Comparison of ENCODE assay signal across 24 cellular contexts in genomic region chr2:72457801-72458516, GRCh38.
DNase-seq lines count a peak whose midpoint lies in the region; TF ChIP-seq lines count a peak whose summit lies in the region.
"Had no signal": no experiment of that assay in that cellular context is flagged by ENCODE, and none has a peak within 500 bp of the region (broad histone marks: within the 10 kb centered on the region; RNA-seq: fewer than 3 reads in every experiment).

No MANE protein-coding gene starts in this region.

- no peak for TF ChIP-seq CTCF in MCF 10A (IDR thresholded peaks at IDR 0.05; ENCODE audit: unreplicated experiment)
- no peak for TF ChIP-seq CTCF in breast epithelium (IDR thresholded peaks at IDR 0.05)
- no peak for TF ChIP-seq CTCF in fibroblast of pulmonary artery (IDR thresholded peaks at IDR 0.05; ENCODE audit: low read length, missing control alignments)
- no peak for TF ChIP-seq CTCF in type B pancreatic cell (conservative IDR thresholded peaks at IDR 0.05)
- no peak for TF ChIP-seq CTCF in glutamatergic neuron (IDR thresholded peaks at IDR 0.05; ENCODE audit: partially characterized antibody, unreplicated experiment)

- H3K9me3 ChIP-seq in breast epithelium, result peaks cover 0 to 9% of the 10 kb centered on the region in 2 donors
- no peaks in the 10 kb centered on the region; the same call in 1 of the 2 replicates for H3K9me3 ChIP-seq in SK-N-MC (ENCODE audit: low read depth, low read length)

- CTCF ChIA-PET in MCF 10A (lab: Yijun Ruan, JAX), result no interaction called here
- CTCF ChIA-PET in activated naive CD4-positive, alpha-beta T cell treated with anti-CD3 and anti-CD28 coated beads for 36 hours (lab: Charles Lee), result no interaction called here

- H3K9me3 Mint-ChIP-seq in MCF 10A (ENCODE audit: unreplicated experiment) (no peaks in the 10 kb centered on the region), type B pancreatic cell (no peaks in the 10 kb centered on the region), glutamatergic neuron (ENCODE audit: unreplicated experiment) (no peaks in the 10 kb centered on the region)
- peaks cover 2% of the 10 kb centered on the region for H3K9me3 Mint-ChIP-seq in activated naive CD4-positive, alpha-beta T cell treated with anti-CD3 and anti-CD28 coated beads for 36 hours
- H3K9me3 Mint-ChIP-seq: activated CD4-positive, alpha-beta T cell treated with anti-CD3 and anti-CD28 coated beads, Interleukin-2, amount 10 ng/mL, durations not matched to agents 24 days and 14 days; activated T-helper 2 cell treated with anti-CD3 and anti-CD28 coated beads, Interferon-gamma antibody, Interleukin-2, Interleukin-4, amounts not matched to agents 10 μg/mL and 5 μg/mL and 100 μg/mL, durations not matched to agents 14 hours and 24 hours and 36 hours had no signal

- H3K27me3 ChIP-seq in breast epithelium, result no peaks in the 10 kb centered on the region
- H3K27me3 ChIP-seq: cardiac muscle cell, dorsolateral prefrontal cortex, heart left ventricle, neutrophil, right atrium auricular region had no signal

- no peaks in the 10 kb centered on the region for H3K4me1 ChIP-seq in breast epithelium
- H3K4me1 ChIP-seq: right atrium auricular region had no signal

- H3K4me3 Mint-ChIP-seq in MCF 10A (ENCODE audit: unreplicated experiment) (peak overlapping the region; percentile 14), type B pancreatic cell (no peak overlapping the region), glutamatergic neuron (ENCODE audit: unreplicated experiment) (no peak overlapping the region)
- no peak overlapping the region for H3K4me3 Mint-ChIP-seq in activated naive CD4-positive, alpha-beta T cell treated with anti-CD3 and anti-CD28 coated beads for 36 hours
- H3K4me3 Mint-ChIP-seq: activated CD4-positive, alpha-beta T cell treated with anti-CD3 and anti-CD28 coated beads, Interleukin-2, amount 10 ng/mL, durations not matched to agents 24 days and 14 days; activated naive CD8-positive, alpha-beta T cell treated with anti-CD3 and anti-CD28 coated beads, Interleukin-2, amount 10 ng/mL, durations not matched to agents 7 days and 5 days had no signal

- intact Hi-C loops in MCF 10A (cut with micrococcal nuclease) (no loop called here), breast epithelium (cut with DNase I; ENCODE audit: low total_unique reads) (no loop called here)
- intact Hi-C loops in activated naive CD4-positive, alpha-beta T cell treated with anti-CD3 and anti-CD28 coated beads for 36 hours (cut with micrococcal nuclease), result no loop called here

- TF ChIP-seq POLR2A in breast epithelium (IDR thresholded peaks at IDR 0.05), result no peak

- H3K4me1 Mint-ChIP-seq in MCF 10A (ENCODE audit: insufficient read depth, unreplicated experiment) (peaks cover 9% of the 10 kb centered on the region), type B pancreatic cell (ENCODE audit: unreplicated experiment) (peaks cover 18% of the 10 kb centered on the region), glutamatergic neuron (ENCODE audit: low read depth, unreplicated experiment) (no peaks in the 10 kb centered on the region)
- H3K4me1 Mint-ChIP-seq in activated naive CD4-positive, alpha-beta T cell treated with anti-CD3 and anti-CD28 coated beads for 36 hours (ENCODE audit: low read depth), result no peaks in the 10 kb centered on the region
- H3K4me1 Mint-ChIP-seq: activated CD4-positive, alpha-beta T cell treated with anti-CD3 and anti-CD28 coated beads, Interleukin-2, amount 10 ng/mL, durations not matched to agents 24 days and 14 days; activated naive CD8-positive, alpha-beta T cell treated with anti-CD3 and anti-CD28 coated beads, Interleukin-2, amount 10 ng/mL, durations not matched to agents 7 days and 5 days had no signal

- H3K36me3 ChIP-seq in breast epithelium (no peaks in the 10 kb centered on the region), SK-N-MC (ENCODE audit: insufficient read depth, low read length) (0 out of 2 replicates have a peak, but pooled peaks cover 5% of the 10 kb centered on the region)
- H3K36me3 ChIP-seq: cardiac muscle cell, neutrophil, right atrium auricular region had no signal

- BruUV-seq in MCF 10A (replicated peaks; lab: Mats Ljungman, UMichigan), result no TSS peak

- H3K27ac Mint-ChIP-seq in MCF 10A (ENCODE audit: low read depth, unreplicated experiment) (no peak overlapping the region), type B pancreatic cell (peak overlapping the region; percentile 21), glutamatergic neuron (ENCODE audit: unreplicated experiment) (no peak overlapping the region)
- H3K27ac Mint-ChIP-seq in activated naive CD4-positive, alpha-beta T cell treated with anti-CD3 and anti-CD28 coated beads for 36 hours, result no peak overlapping the region
- H3K27ac Mint-ChIP-seq: activated CD4-positive, alpha-beta T cell treated with anti-CD3 and anti-CD28 coated beads, Interleukin-2, amount 10 ng/mL, durations not matched to agents 24 days and 14 days; activated naive CD8-positive, alpha-beta T cell treated with anti-CD3 and anti-CD28 coated beads, Interleukin-2, amount 10 ng/mL, durations not matched to agents 7 days and 5 days; activated T-helper 2 cell treated with anti-CD3 and anti-CD28 coated beads, Interferon-gamma antibody, Interleukin-2, Interleukin-4, amounts not matched to agents 10 μg/mL and 5 μg/mL and 100 μg/mL, durations not matched to agents 14 hours and 24 hours and 36 hours had no signal

- H3K9ac ChIP-seq in SK-N-MC (ENCODE audit: insufficient read length), result no peak overlapping the region

- H3K36me3 Mint-ChIP-seq in MCF 10A (ENCODE audit: insufficient read depth, unreplicated experiment), result no peaks in the 10 kb centered on the region
- peaks cover 11% of the 10 kb centered on the region for H3K36me3 Mint-ChIP-seq in type B pancreatic cell
- H3K36me3 Mint-ChIP-seq in glutamatergic neuron (ENCODE audit: unreplicated experiment), result no peaks in the 10 kb centered on the region
- H3K36me3 Mint-ChIP-seq in activated naive CD4-positive, alpha-beta T cell treated with anti-CD3 and anti-CD28 coated beads for 36 hours (ENCODE audit: low read depth), result peaks cover 7% of the 10 kb centered on the region

- H3K27me3 Mint-ChIP-seq in MCF 10A (ENCODE audit: insufficient read depth, unreplicated experiment) (no peaks in the 10 kb centered on the region), type B pancreatic cell (no peaks in the 10 kb centered on the region), glutamatergic neuron (ENCODE audit: unreplicated experiment) (no peaks in the 10 kb centered on the region)
- no peaks in the 10 kb centered on the region for H3K27me3 Mint-ChIP-seq in activated naive CD4-positive, alpha-beta T cell treated with anti-CD3 and anti-CD28 coated beads for 36 hours (ENCODE audit: low read depth)
- H3K27me3 Mint-ChIP-seq: activated CD4-positive, alpha-beta T cell treated with anti-CD3 and anti-CD28 coated beads, Interleukin-2, amount 10 ng/mL, durations not matched to agents 24 days and 14 days; activated naive CD8-positive, alpha-beta T cell treated with anti-CD3 and anti-CD28 coated beads, Interleukin-2, amount 10 ng/mL, durations not matched to agents 7 days and 5 days had no signal

- H3K27ac ChIP-seq in breast epithelium, result no peak overlapping the region
- peak overlapping the region; percentile 69; the same call in 1 of the 2 replicates for H3K27ac ChIP-seq in SK-N-MC
- H3K27ac ChIP-seq: 22Rv1, cardiac muscle cell, dorsolateral prefrontal cortex, heart left ventricle, neutrophil, right atrium auricular region had no signal

- peak; percentile 78 for DNase-seq in MCF 10A (ENCODE audit: unreplicated experiment)
- no peak for DNase-seq in breast epithelium (ENCODE audit: low spot score in 2 of 2)
- peak; percentile 62 for DNase-seq in SK-N-MC (ENCODE audit: low read depth, low spot score)
- peak; percentile 40 for DNase-seq in fibroblast of pulmonary artery (ENCODE audit: low read depth)
- DNase-seq in type B pancreatic cell (ENCODE audit: extremely low spot score, unreplicated experiment), result no peak
- DNase-seq in DMS 273 treated with DMSO at 0.1 percent for 48 hours (lab: John Stamatoyannopoulos, UW), result no peak
- no peak for DNase-seq in glutamatergic neuron
- no peak for DNase-seq in activated naive CD4-positive, alpha-beta T cell treated with anti-CD3 and anti-CD28 coated beads for 36 hours
- DNase-seq: activated CD4-positive, alpha-beta T cell treated with anti-CD3 and anti-CD28 coated beads, Interleukin-2, amount 10 ng/mL, durations not matched to agents 24 days and 14 days; activated naive CD8-positive, alpha-beta T cell treated with anti-CD3 and anti-CD28 coated beads, Interleukin-2, amount 10 ng/mL, durations not matched to agents 7 days and 5 days; C1 segment of cervical spinal cord; dorsolateral prefrontal cortex; GF-D8; heart left ventricle; mucosa of descending colon; NCI-H1930; T-helper 2 cell had no signal

- H3K4me3 ChIP-seq in breast epithelium, result no peak overlapping the region
- H3K4me3 ChIP-seq in SK-N-MC, result peak overlapping the region; percentile 41; the same call in 1 of the 2 replicates
- no peak overlapping the region for H3K4me3 ChIP-seq in fibroblast of pulmonary artery (replicated peaks; ENCODE audit: low read depth, low read length)
- H3K4me3 ChIP-seq: cardiac muscle cell, dorsolateral prefrontal cortex, GM12878, heart left ventricle, K562, mucosa of descending colon, right atrium auricular region had no signal

- POLR2A ChIA-PET in MCF 10A (lab: Yijun Ruan, JAX), result interaction anchor here (0.7 to 1.0 kb wide), 2 partner anchors 20 to 468 kb away, joined by 3 to 4 read pairs; no protein-coding TSS in a partner anchor

Comparison
In these comparisons a context has a peak if more than half of its experiments do, and no peak if none do; other contexts are left out.
1. DNase-seq: peak in MCF 10A (single experiment), SK-N-MC (single experiment) and fibroblast of pulmonary artery (single experiment); none in breast epithelium (0 of 2), type B pancreatic cell (single experiment), DMS 273 treated with DMSO at 0.1 percent for 48 hours (single experiment), glutamatergic neuron (single experiment) and activated naive CD4-positive, alpha-beta T cell treated with anti-CD3 and anti-CD28 coated beads for 36 hours (single experiment).